10 cellular contexts compared by ENCODE assay signal in the genomic region with DNA sequence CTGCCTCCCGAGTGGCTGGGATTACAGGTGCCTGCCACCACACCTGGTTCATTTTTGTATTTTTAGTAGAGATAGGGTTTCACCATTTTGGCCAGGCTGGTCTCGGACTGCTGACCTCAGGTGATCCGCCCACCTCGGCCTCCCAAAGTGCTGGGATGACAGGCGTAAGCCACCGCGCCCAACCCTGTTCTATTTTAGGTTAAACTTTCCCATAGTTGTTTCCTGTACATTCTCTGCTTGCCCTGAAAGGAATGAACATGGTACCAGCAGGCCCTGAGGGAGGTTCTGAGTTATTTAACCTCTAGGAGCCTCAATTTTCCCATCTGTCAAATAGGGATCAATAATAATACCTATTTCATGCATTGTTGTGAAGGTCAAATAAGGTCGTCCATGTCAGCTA. TPM values are rescaled to one million over a fixed set of nuclear protein-coding genes. Genes with fewer than 3 reads are reported as not detected.
"Had no signal": no experiment of that assay in that cellular context is flagged by ENCODE, and none has a peak within 500 bp of the region (broad histone marks: within the 10 kb centered on the region; RNA-seq: fewer than 3 reads in every experiment).

No MANE protein-coding gene starts in this region.

- H3K4me1 ChIP-seq: HAP-1 had no signal

- H3K9ac ChIP-seq: GM23248 had no signal

- H3K36me3 ChIP-seq: HAP-1 had no signal

- DNase-seq: GM23248, GOT3, H7, H9, HCEC 1CT, HFFc6 had no signal

- H2AFZ ChIP-seq: GM23248, GM23338 had no signal

- H3K27ac ChIP-seq: GM23248 had no signal

- H3K4me2 ChIP-seq: GM23338 had no signal

- H3K4me3 ChIP-seq: GM23248, GM23338, HAP-1 had no signal

- ATAC-seq: GM23338, HCT116 had no signal

- H3K9me3 ChIP-seq: HAP-1 had no signal

RNA-seq across cellular contexts. Expression of a gene that starts 11.0 kb away (rescaled TPM):
- total RNA-seq: GM23248, GM23338, H4, H7, HFFc6 had no signal
- polyA plus RNA-seq: GM23248 had no signal
